In genomic region chr2:190199530-190199929, GRCh38 we compare ENCODE assay signal across 26 cellular contexts.
"Had no signal": no experiment of that assay in that cellular context is flagged by ENCODE, and none has a peak within 500 bp of the region (broad histone marks: within the 10 kb centered on the region; RNA-seq: fewer than 3 reads in every experiment).

No MANE protein-coding gene starts in this region.

- H3K27ac Mint-ChIP-seq: dendritic cell treated with granulocyte-macrophage colony-stimulating factor and Interleukin-4, amounts not matched to agents 40 ng/mL and 50 ng/mL, for 4 days; endodermal cell; natural killer cell had no signal

- H3K27me3 Mint-ChIP-seq: dendritic cell treated with granulocyte-macrophage colony-stimulating factor and Interleukin-4, amounts not matched to agents 40 ng/mL and 50 ng/mL, for 4 days; memory B cell had no signal

- ATAC-seq: foreskin keratinocyte, gastroesophageal sphincter, natural killer cell, sciatic nerve had no signal

- H3K4me1 ChIP-seq: colonic mucosa, foreskin keratinocyte, gastroesophageal sphincter, tibial artery, upper lobe of left lung had no signal

- H3K4me1 Mint-ChIP-seq: natural killer cell had no signal

- H3K9me3 Mint-ChIP-seq: dendritic cell treated with granulocyte-macrophage colony-stimulating factor and Interleukin-4, amounts not matched to agents 40 ng/mL and 50 ng/mL, for 4 days; endodermal cell; memory B cell; natural killer cell had no signal

- H3K27me3 ChIP-seq: colonic mucosa, esophagus muscularis mucosa, foreskin keratinocyte, gastroesophageal sphincter, heart left ventricle, hepatocyte, pancreas, stomach, tibial artery, upper lobe of left lung, uterus had no signal

- H3K36me3 Mint-ChIP-seq: natural killer cell had no signal

- H3K36me3 ChIP-seq: colonic mucosa, uterus had no signal

- H3K9me3 ChIP-seq: colonic mucosa, esophagus muscularis mucosa, gastroesophageal sphincter, heart left ventricle, pancreas, stomach, tibial artery, upper lobe of left lung, uterus had no signal

- DNase-seq: colonic mucosa; effector CD8-positive, alpha-beta T cell; endodermal cell; foreskin keratinocyte; heart left ventricle; kidney; natural killer cell; pancreas; retina; stimulated activated CD4-positive, alpha-beta T cell treated with anti-CD3 and anti-CD28 coated beads, Interleukin-12 subunit alpha, Interleukin-12 subunit beta, amount 100 ng/mL, for 4 hours; stimulated activated CD4-positive, alpha-beta T cell treated with anti-CD3 and anti-CD28 coated beads, Interleukin-1b, Interleukin-23, amount 100 ng/mL, for 48 hours; stimulated activated CD4-positive, alpha-beta T cell treated with anti-CD3 and anti-CD28 coated beads, Interleukin-4, amount 100 ng/mL, for 1 hour; stimulated activated CD8-positive, alpha-beta memory T cell treated with anti-CD3 and anti-CD28 coated beads, Interleukin-4, amount 100 ng/mL, for 48 hours; stimulated activated naive CD4-positive, alpha-beta T cell treated with Interleukin-2 at 50 U/mL for 16 hours; stomach; tibial artery; upper lobe of left lung; uterus had no signal

- H3K27ac ChIP-seq: colonic mucosa, esophagus muscularis mucosa, foreskin keratinocyte, gastroesophageal sphincter, heart left ventricle, hepatocyte, pancreas, stomach, tibial artery, upper lobe of left lung, uterus had no signal

- H3K4me3 Mint-ChIP-seq: dendritic cell treated with granulocyte-macrophage colony-stimulating factor and Interleukin-4, amounts not matched to agents 40 ng/mL and 50 ng/mL, for 4 days; endodermal cell; memory B cell; natural killer cell had no signal

- H3K4me3 ChIP-seq: colonic mucosa, esophagus muscularis mucosa, gastroesophageal sphincter, heart left ventricle, hepatocyte, lung, pancreas, smooth muscle cell, stomach, tibial artery, upper lobe of left lung, uterus had no signal
